ENCODE assay signal across 1 cellular context in the genomic region with DNA sequence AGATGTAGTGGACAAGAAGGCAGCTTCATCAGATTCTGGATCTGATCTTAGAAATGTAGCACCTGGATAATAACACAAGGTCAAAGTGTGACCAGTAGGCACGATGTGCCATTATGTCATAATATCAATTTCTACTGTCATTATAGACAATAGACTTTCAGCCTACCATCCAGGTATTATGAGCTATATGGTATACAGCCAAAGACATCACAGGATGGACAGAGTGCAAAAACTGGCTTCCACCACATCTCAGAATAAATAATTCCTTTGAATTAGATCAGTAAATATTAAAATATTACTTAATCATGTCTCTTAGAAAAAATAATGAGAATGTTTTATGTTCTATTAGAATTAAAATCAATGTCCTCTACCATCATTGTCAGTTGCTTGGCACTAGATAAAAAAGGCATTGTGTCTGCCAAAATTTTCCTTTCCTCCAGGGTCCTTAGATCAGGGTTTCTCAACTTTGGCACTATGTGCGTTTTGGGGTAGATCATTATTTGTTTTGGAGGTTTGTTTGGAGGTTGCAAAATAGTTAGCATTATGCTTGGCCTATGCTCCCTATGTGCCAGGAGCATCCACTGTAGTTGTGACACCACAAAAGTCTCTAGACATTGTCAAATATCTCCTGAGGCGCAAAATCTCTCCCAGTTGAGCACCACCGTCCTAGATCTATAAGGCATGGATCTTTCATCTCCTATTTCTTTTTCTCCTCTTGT.
TF ChIP-seq lines count a peak whose summit lies in the region.

No MANE protein-coding gene starts in this region.

TF ChIP-seq in HepG2, 621 proteins besides CTCF, POLR2A, EP300 and RAD21 (continued from another document and continues in another):
- TF ChIP-seq FOXP1 (IDR thresholded peaks at IDR 0.05) (no peak), FOXP1 (CRISPR knock-in tag; IDR thresholded peaks at IDR 0.05) (peak; percentile 69; the same call in 1 of the 2 replicates), ZBTB42 (CRISPR knock-in tag; IDR thresholded peaks at IDR 0.05) (no peak), ZNF629 (CRISPR knock-in tag; conservative IDR thresholded peaks at IDR 0.05) (no peak), MYC (CRISPR knock-in tag; IDR thresholded peaks at IDR 0.05; ENCODE audit: borderline replicate concordance) (no peak), ZNF563 (CRISPR knock-in tag; IDR thresholded peaks at IDR 0.05) (no peak), HDAC6 (IDR thresholded peaks at IDR 0.05; ENCODE audit: low read depth, low read length) (no peak), ZNF772 (CRISPR knock-in tag; IDR thresholded peaks at IDR 0.05) (no peak), RCOR2 (CRISPR knock-in tag; IDR thresholded peaks at IDR 0.05) (peak; percentile 77), NR2C2 (CRISPR knock-in tag; IDR thresholded peaks at IDR 0.05; ENCODE audit: borderline replicate concordance) (peak; percentile 25; the same call in 1 of the 2 replicates), SRY (CRISPR knock-in tag; IDR thresholded peaks at IDR 0.05) (no peak), CEBPB (IDR thresholded peaks at IDR 0.05; ENCODE audit: borderline replicate concordance, low read depth, low read length) (peak; percentile 86), KLF9 (CRISPR knock-in tag; IDR thresholded peaks at IDR 0.05; ENCODE audit: low read depth) (no peak), ZMYM3 (CRISPR knock-in tag; IDR thresholded peaks at IDR 0.05) (no peak), RFXAP (CRISPR knock-in tag; IDR thresholded peaks at IDR 0.05; ENCODE audit: borderline replicate concordance) (no peak), ZNF333 (CRISPR knock-in tag; IDR thresholded peaks at IDR 0.05; ENCODE audit: borderline replicate concordance) (no peak), KDM1A (CRISPR knock-in tag; IDR thresholded peaks at IDR 0.05) (0 out of 2 replicates have a peak, but pooled peaks have one; percentile 25), SALL1 (CRISPR knock-in tag; IDR thresholded peaks at IDR 0.05) (peak; percentile 29; the same call in 1 of the 2 replicates), NFIC (IDR thresholded peaks at IDR 0.05; ENCODE audit: low read length) (peak; percentile 46; the same call in 1 of the 2 replicates), RNF2 (conservative IDR thresholded peaks at IDR 0.05; ENCODE audit: low read depth) (no peak), ZNF274 (CRISPR knock-in tag; IDR thresholded peaks at IDR 0.05) (no peak), ATM (IDR thresholded peaks at IDR 0.05; ENCODE audit: borderline replicate concordance) (no peak), FOXA3 (CRISPR knock-in tag; IDR thresholded peaks at IDR 0.05) (peak; percentile 60; the same call in 1 of the 2 replicates), ZNF121 (CRISPR knock-in tag; IDR thresholded peaks at IDR 0.05) (no peak), SCMH1 (CRISPR knock-in tag; IDR thresholded peaks at IDR 0.05; ENCODE audit: borderline replicate concordance) (no peak), SAP130 (CRISPR knock-in tag; IDR thresholded peaks at IDR 0.05; ENCODE audit: low read depth) (0 out of 2 replicates have a peak, but pooled peaks have one; percentile 20), HNF4G (IDR thresholded peaks at IDR 0.05; ENCODE audit: borderline replicate concordance, low read depth, low read length) (peak; percentile 72; the same call in 1 of the 2 replicates), HNF4G (CRISPR knock-in tag; IDR thresholded peaks at IDR 0.05; ENCODE audit: borderline replicate concordance, low read depth) (0 out of 2 replicates have a peak, but pooled peaks have one; percentile 26), MATR3 (CRISPR knock-in tag; IDR thresholded peaks at IDR 0.05) (no peak), NR2F2 (IDR thresholded peaks at IDR 0.05; ENCODE audit: borderline replicate concordance, low read depth) (peak; percentile 43; the same call in 1 of the 2 replicates), ISL2 (CRISPR knock-in tag; IDR thresholded peaks at IDR 0.05) (peak; percentile 72; the same call in 1 of the 2 replicates)
- TF ChIP-seq, protein P1, sequence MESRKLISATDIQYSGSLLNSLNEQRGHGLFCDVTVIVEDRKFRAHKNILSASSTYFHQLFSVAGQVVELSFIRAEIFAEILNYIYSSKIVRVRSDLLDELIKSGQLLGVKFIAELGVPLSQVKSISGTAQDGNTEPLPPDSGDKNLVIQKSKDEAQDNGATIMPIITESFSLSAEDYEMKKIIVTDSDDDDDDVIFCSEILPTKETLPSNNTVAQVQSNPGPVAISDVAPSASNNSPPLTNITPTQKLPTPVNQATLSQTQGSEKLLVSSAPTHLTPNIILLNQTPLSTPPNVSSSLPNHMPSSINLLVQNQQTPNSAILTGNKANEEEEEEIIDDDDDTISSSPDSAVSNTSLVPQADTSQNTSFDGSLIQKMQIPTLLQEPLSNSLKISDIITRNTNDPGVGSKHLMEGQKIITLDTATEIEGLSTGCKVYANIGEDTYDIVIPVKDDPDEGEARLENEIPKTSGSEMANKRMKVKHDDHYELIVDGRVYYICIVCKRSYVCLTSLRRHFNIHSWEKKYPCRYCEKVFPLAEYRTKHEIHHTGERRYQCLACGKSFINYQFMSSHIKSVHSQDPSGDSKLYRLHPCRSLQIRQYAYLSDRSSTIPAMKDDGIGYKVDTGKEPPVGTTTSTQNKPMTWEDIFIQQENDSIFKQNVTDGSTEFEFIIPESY (CRISPR knock-in tag; IDR thresholded peaks at IDR 0.05), result peak; percentile 63; the same call in 1 of the 2 replicates
- TF ChIP-seq, protein P2, sequence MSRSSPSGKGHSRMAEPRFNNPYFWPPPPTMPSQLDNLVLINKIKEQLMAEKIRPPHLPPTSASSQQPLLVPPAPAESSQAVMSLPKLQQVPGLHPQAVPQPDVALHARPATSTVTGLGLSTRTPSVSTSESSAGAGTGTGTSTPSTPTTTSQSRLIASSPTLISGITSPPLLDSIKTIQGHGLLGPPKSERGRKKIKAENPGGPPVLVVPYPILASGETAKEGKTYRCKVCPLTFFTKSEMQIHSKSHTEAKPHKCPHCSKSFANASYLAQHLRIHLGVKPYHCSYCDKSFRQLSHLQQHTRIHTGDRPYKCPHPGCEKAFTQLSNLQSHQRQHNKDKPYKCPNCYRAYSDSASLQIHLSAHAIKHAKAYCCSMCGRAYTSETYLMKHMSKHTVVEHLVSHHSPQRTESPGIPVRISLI (CRISPR knock-in tag; IDR thresholded peaks at IDR 0.05; ENCODE audit: borderline replicate concordance), result no peak
- TF ChIP-seq, protein P3, sequence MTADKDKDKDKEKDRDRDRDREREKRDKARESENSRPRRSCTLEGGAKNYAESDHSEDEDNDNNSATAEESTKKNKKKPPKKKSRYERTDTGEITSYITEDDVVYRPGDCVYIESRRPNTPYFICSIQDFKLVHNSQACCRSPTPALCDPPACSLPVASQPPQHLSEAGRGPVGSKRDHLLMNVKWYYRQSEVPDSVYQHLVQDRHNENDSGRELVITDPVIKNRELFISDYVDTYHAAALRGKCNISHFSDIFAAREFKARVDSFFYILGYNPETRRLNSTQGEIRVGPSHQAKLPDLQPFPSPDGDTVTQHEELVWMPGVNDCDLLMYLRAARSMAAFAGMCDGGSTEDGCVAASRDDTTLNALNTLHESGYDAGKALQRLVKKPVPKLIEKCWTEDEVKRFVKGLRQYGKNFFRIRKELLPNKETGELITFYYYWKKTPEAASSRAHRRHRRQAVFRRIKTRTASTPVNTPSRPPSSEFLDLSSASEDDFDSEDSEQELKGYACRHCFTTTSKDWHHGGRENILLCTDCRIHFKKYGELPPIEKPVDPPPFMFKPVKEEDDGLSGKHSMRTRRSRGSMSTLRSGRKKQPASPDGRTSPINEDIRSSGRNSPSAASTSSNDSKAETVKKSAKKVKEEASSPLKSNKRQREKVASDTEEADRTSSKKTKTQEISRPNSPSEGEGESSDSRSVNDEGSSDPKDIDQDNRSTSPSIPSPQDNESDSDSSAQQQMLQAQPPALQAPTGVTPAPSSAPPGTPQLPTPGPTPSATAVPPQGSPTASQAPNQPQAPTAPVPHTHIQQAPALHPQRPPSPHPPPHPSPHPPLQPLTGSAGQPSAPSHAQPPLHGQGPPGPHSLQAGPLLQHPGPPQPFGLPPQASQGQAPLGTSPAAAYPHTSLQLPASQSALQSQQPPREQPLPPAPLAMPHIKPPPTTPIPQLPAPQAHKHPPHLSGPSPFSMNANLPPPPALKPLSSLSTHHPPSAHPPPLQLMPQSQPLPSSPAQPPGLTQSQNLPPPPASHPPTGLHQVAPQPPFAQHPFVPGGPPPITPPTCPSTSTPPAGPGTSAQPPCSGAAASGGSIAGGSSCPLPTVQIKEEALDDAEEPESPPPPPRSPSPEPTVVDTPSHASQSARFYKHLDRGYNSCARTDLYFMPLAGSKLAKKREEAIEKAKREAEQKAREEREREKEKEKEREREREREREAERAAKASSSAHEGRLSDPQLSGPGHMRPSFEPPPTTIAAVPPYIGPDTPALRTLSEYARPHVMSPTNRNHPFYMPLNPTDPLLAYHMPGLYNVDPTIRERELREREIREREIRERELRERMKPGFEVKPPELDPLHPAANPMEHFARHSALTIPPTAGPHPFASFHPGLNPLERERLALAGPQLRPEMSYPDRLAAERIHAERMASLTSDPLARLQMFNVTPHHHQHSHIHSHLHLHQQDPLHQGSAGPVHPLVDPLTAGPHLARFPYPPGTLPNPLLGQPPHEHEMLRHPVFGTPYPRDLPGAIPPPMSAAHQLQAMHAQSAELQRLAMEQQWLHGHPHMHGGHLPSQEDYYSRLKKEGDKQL (CRISPR knock-in tag; IDR thresholded peaks at IDR 0.05; ENCODE audit: low read depth), result 0 out of 2 replicates have a peak, but pooled peaks have one; percentile 18
- TF ChIP-seq, protein P4, sequence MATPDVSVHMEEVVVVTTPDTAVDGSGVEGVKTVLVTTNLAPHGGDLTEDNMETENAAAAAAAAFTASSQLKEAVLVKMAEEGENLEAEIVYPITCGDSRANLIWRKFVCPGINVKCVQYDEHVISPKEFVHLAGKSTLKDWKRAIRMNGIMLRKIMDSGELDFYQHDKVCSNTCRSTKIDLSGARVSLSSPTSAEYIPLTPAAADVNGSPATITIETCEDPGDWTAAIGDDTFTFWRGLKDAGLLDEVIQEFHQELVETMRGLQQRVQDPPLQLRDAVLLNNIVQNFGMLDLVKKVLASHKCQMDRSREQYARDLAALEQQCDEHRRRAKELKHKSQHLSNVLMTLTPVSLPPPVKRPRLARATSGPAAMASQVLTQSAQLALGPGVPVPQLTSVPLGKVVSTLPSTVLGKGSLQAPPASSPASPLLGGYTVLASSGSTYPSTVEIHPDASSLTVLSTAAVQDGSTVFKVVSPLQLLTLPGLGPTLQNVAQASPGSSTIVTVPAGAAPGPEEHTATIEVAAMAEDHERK (CRISPR knock-in tag; IDR thresholded peaks at IDR 0.05; ENCODE audit: low read depth), result no peak
- TF ChIP-seq, protein P5, sequence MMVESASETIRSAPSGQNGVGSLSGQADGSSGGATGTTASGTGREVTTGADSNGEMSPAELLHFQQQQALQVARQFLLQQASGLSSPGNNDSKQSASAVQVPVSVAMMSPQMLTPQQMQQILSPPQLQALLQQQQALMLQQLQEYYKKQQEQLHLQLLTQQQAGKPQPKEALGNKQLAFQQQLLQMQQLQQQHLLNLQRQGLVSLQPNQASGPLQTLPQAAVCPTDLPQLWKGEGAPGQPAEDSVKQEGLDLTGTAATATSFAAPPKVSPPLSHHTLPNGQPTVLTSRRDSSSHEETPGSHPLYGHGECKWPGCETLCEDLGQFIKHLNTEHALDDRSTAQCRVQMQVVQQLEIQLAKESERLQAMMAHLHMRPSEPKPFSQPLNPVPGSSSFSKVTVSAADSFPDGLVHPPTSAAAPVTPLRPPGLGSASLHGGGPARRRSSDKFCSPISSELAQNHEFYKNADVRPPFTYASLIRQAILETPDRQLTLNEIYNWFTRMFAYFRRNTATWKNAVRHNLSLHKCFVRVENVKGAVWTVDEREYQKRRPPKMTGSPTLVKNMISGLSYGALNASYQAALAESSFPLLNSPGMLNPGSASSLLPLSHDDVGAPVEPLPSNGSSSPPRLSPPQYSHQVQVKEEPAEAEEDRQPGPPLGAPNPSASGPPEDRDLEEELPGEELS (CRISPR knock-in tag; IDR thresholded peaks at IDR 0.05), result peak; percentile 68
- TF ChIP-seq, protein P6, sequence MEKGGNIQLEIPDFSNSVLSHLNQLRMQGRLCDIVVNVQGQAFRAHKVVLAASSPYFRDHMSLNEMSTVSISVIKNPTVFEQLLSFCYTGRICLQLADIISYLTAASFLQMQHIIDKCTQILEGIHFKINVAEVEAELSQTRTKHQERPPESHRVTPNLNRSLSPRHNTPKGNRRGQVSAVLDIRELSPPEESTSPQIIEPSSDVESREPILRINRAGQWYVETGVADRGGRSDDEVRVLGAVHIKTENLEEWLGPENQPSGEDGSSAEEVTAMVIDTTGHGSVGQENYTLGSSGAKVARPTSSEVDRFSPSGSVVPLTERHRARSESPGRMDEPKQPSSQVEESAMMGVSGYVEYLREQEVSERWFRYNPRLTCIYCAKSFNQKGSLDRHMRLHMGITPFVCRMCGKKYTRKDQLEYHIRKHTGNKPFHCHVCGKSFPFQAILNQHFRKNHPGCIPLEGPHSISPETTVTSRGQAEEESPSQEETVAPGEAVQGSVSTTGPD (CRISPR knock-in tag; IDR thresholded peaks at IDR 0.05), result peak; percentile 72
- TF ChIP-seq, protein P7, sequence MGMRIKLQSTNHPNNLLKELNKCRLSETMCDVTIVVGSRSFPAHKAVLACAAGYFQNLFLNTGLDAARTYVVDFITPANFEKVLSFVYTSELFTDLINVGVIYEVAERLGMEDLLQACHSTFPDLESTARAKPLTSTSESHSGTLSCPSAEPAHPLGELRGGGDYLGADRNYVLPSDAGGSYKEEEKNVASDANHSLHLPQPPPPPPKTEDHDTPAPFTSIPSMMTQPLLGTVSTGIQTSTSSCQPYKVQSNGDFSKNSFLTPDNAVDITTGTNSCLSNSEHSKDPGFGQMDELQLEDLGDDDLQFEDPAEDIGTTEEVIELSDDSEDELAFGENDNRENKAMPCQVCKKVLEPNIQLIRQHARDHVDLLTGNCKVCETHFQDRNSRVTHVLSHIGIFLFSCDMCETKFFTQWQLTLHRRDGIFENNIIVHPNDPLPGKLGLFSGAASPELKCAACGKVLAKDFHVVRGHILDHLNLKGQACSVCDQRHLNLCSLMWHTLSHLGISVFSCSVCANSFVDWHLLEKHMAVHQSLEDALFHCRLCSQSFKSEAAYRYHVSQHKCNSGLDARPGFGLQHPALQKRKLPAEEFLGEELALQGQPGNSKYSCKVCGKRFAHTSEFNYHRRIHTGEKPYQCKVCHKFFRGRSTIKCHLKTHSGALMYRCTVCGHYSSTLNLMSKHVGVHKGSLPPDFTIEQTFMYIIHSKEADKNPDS (CRISPR knock-in tag; IDR thresholded peaks at IDR 0.05), result 0 out of 2 replicates have a peak, but pooled peaks have one; percentile 38
